Comparison of ENCODE assay signal across 37 cellular contexts in genomic region chrX:133971586-133971985, GRCh38. TPM values are rescaled to one million over a fixed set of nuclear protein-coding genes. Genes with fewer than 3 reads are reported as not detected.
"Had no signal": no experiment of that assay in that cellular context is flagged by ENCODE, and none has a peak within 500 bp of the region (broad histone marks: within the 10 kb centered on the region; RNA-seq: fewer than 3 reads in every experiment).

No MANE protein-coding gene starts in this region.

- H3K4me1 ChIP-seq: adrenal gland, body of pancreas, colonic mucosa, esophagus squamous epithelium, gastroesophageal sphincter had no signal

- H3K4me1 Mint-ChIP-seq: activated B cell treated with CpG ODN at 0.5 μM for 24 hours; activated naive CD4-positive, alpha-beta T cell treated with anti-CD3 and anti-CD28 coated beads, Interleukin-2, amount 50 U/mL, for 24 hours; activated naive CD8-positive, alpha-beta T cell treated with anti-CD3 and anti-CD28 coated beads for 36 hours; activated naive CD8-positive, alpha-beta T cell treated with anti-CD3 and anti-CD28 coated beads, Interleukin-2, amount 50 U/mL, for 24 hours had no signal

- ATAC-seq: activated CD4-positive, CD25-positive, alpha-beta regulatory T cell treated with anti-CD3 and anti-CD28 coated beads, Interleukin-2, amount 50 U/mL, for 24 hours; activated CD8-positive, alpha-beta T cell treated with anti-CD3 and anti-CD28 coated beads for 36 hours; activated naive CD8-positive, alpha-beta T cell treated with anti-CD3 and anti-CD28 coated beads, Interleukin-2, amount 50 U/mL, for 24 hours; body of pancreas; gastroesophageal sphincter; T-helper 17 cell had no signal

- H3K27me3 ChIP-seq: body of pancreas, colonic mucosa, gastroesophageal sphincter had no signal

- H3K27ac Mint-ChIP-seq: activated B cell treated with CpG ODN at 0.5 μM for 24 hours; activated CD8-positive, alpha-beta T cell treated with anti-CD3 and anti-CD28 coated beads for 36 hours; activated naive CD4-positive, alpha-beta T cell treated with anti-CD3 and anti-CD28 coated beads for 36 hours; activated naive CD4-positive, alpha-beta T cell treated with anti-CD3 and anti-CD28 coated beads, Interleukin-2, amount 50 U/mL, for 24 hours; activated naive CD8-positive, alpha-beta T cell treated with anti-CD3 and anti-CD28 coated beads for 36 hours; activated naive CD8-positive, alpha-beta T cell treated with anti-CD3 and anti-CD28 coated beads, Interleukin-2, amount 50 U/mL, for 24 hours; activated T-helper 1 cell treated with anti-CD3 and anti-CD28 coated beads, Interleukin-12 subunit alpha, Interleukin-12 subunit beta, Interleukin-2, Interleukin-4 antibody, amounts not matched to agents 30 ng/mL and 10 ng/mL and 1 ng/mL, durations not matched to agents 14 hours and 24 hours and 36 hours; activated T-helper 2 cell treated with anti-CD3 and anti-CD28 coated beads, Interferon-gamma antibody, Interleukin-2, Interleukin-4, amounts not matched to agents 10 μg/mL and 5 μg/mL and 100 μg/mL, durations not matched to agents 14 hours and 24 hours and 36 hours; T-helper 17 cell; T-helper 2 cell treated with Interferon-gamma antibody and Interleukin-4, amounts not matched to agents 5 μg/mL and 100 μg/mL, for 36 hours had no signal

- FAIRE-seq: endometrium, endothelial cell of umbilical vein had no signal

- H3K9me3 ChIP-seq: adrenal gland, body of pancreas, colonic mucosa, esophagus squamous epithelium, gastroesophageal sphincter had no signal

- H3K4me3 ChIP-seq: adrenal gland, body of pancreas, colonic mucosa, esophagus squamous epithelium, gastroesophageal sphincter had no signal

- H3K27me3 Mint-ChIP-seq: activated B cell treated with CpG ODN at 0.5 μM for 24 hours; activated CD8-positive, alpha-beta T cell treated with anti-CD3 and anti-CD28 coated beads for 36 hours; activated naive CD4-positive, alpha-beta T cell treated with anti-CD3 and anti-CD28 coated beads, Interleukin-2, amount 50 U/mL, for 24 hours; activated naive CD8-positive, alpha-beta T cell treated with anti-CD3 and anti-CD28 coated beads for 36 hours had no signal

- H3K36me3 ChIP-seq: adrenal gland, colonic mucosa, esophagus squamous epithelium, gastroesophageal sphincter, WERI-Rb-1 had no signal

- H3K9me3 Mint-ChIP-seq: activated B cell treated with CpG ODN at 0.5 μM for 24 hours; activated CD8-positive, alpha-beta T cell treated with anti-CD3 and anti-CD28 coated beads for 36 hours; activated naive CD4-positive, alpha-beta T cell treated with anti-CD3 and anti-CD28 coated beads for 36 hours; activated naive CD4-positive, alpha-beta T cell treated with anti-CD3 and anti-CD28 coated beads, Interleukin-2, amount 50 U/mL, for 24 hours; activated naive CD8-positive, alpha-beta T cell treated with anti-CD3 and anti-CD28 coated beads for 36 hours; activated naive CD8-positive, alpha-beta T cell treated with anti-CD3 and anti-CD28 coated beads, Interleukin-2, amount 50 U/mL, for 24 hours; activated T-helper 1 cell treated with anti-CD3 and anti-CD28 coated beads, Interleukin-12 subunit alpha, Interleukin-12 subunit beta, Interleukin-2, Interleukin-4 antibody, amounts not matched to agents 30 ng/mL and 10 ng/mL and 1 ng/mL, durations not matched to agents 14 hours and 24 hours and 36 hours; activated T-helper 2 cell treated with anti-CD3 and anti-CD28 coated beads, Interferon-gamma antibody, Interleukin-2, Interleukin-4, amounts not matched to agents 10 μg/mL and 5 μg/mL and 100 μg/mL, durations not matched to agents 14 hours and 24 hours and 36 hours; T-helper 2 cell treated with Interferon-gamma antibody and Interleukin-4, amounts not matched to agents 5 μg/mL and 100 μg/mL, for 36 hours had no signal

- H3K36me3 Mint-ChIP-seq: activated naive CD4-positive, alpha-beta T cell treated with anti-CD3 and anti-CD28 coated beads, Interleukin-2, amount 50 U/mL, for 24 hours; activated naive CD8-positive, alpha-beta T cell treated with anti-CD3 and anti-CD28 coated beads for 36 hours had no signal

- DNase-seq: activated B cell treated with CpG ODN at 0.5 μM for 24 hours; activated CD4-positive, alpha-beta T cell treated with anti-CD3 and anti-CD28 coated beads for 48 hours; activated CD4-positive, alpha-beta T cell treated with anti-CD3 and anti-CD28 coated beads, Interleukin-2, amount 50 U/mL, for 1 hour; activated CD4-positive, alpha-beta T cell treated with anti-CD3 and anti-CD28 coated beads, Interleukin-2, amount 50 U/mL, for 48 hours; activated CD8-positive, alpha-beta memory T cell treated with anti-CD3 and anti-CD28 coated beads for 24 hours; activated CD8-positive, alpha-beta T cell treated with anti-CD3 and anti-CD28 coated beads for 36 hours; activated effector memory CD4-positive, alpha-beta T cell treated with anti-CD3 and anti-CD28 coated beads, Interleukin-2, amount 50 U/mL, for 16 hours; activated naive CD4-positive, alpha-beta T cell treated with anti-CD3 and anti-CD28 coated beads for 36 hours; activated naive CD8-positive, alpha-beta T cell treated with anti-CD3 and anti-CD28 coated beads for 36 hours; activated naive CD8-positive, alpha-beta T cell treated with anti-CD3 and anti-CD28 coated beads, Interleukin-2, amount 50 U/mL, for 24 hours; activated T-cell treated with anti-CD3 and anti-CD28 coated beads, Interleukin-2, amount 50 U/mL, for 48 hours; adrenal gland; amygdala; aorta; body of pancreas; central memory CD4-positive, alpha-beta T cell; cerebellar nuclear complex; colonic mucosa; effector CD8-positive, alpha-beta T cell; esophagus squamous epithelium; foreskin melanocyte; T-helper 1 cell; T-helper 17 cell; T1000; WERI-Rb-1 had no signal

- H3K27ac ChIP-seq: adrenal gland, body of pancreas, colonic mucosa, epithelial cell of prostate, esophagus squamous epithelium, gastroesophageal sphincter, WERI-Rb-1 had no signal

- H3K4me3 Mint-ChIP-seq: activated B cell treated with CpG ODN at 0.5 μM for 24 hours; activated CD8-positive, alpha-beta T cell treated with anti-CD3 and anti-CD28 coated beads for 36 hours; activated naive CD4-positive, alpha-beta T cell treated with anti-CD3 and anti-CD28 coated beads for 36 hours; activated naive CD4-positive, alpha-beta T cell treated with anti-CD3 and anti-CD28 coated beads, Interleukin-2, amount 50 U/mL, for 24 hours; activated naive CD8-positive, alpha-beta T cell treated with anti-CD3 and anti-CD28 coated beads for 36 hours; activated naive CD8-positive, alpha-beta T cell treated with anti-CD3 and anti-CD28 coated beads, Interleukin-2, amount 50 U/mL, for 24 hours; activated T-helper 1 cell treated with anti-CD3 and anti-CD28 coated beads, Interleukin-12 subunit alpha, Interleukin-12 subunit beta, Interleukin-2, Interleukin-4 antibody, amounts not matched to agents 30 ng/mL and 10 ng/mL and 1 ng/mL, durations not matched to agents 14 hours and 24 hours and 36 hours; T-helper 17 cell; T-helper 2 cell treated with Interferon-gamma antibody and Interleukin-4, amounts not matched to agents 5 μg/mL and 100 μg/mL, for 36 hours had no signal

RNA-seq across cellular contexts. Expression of gene GPC3, which starts 13.8 kb away (rescaled TPM):
- total RNA-seq: activated B cell treated with CpG ODN at 0.5 μM for 24 hours, dermis microvascular lymphatic vessel endothelial cell, endothelial cell of umbilical vein, fibroblast of villous mesenchyme, glomerular endothelial cell had no signal
- polyA plus RNA-seq: endothelial cell of umbilical vein had no signal
